ENCODE assay signal across 8 cellular contexts in genomic region chr14:103500148-103500990, GRCh38. TPM values are rescaled to one million over a fixed set of nuclear protein-coding genes. Genes with fewer than 3 reads are reported as not detected.
DNase-seq lines count a peak whose midpoint lies in the region; ATAC-seq and TF ChIP-seq lines count a peak whose summit lies in the region.

No MANE protein-coding gene starts in this region.

- DNase-seq in BJ (ENCODE audit: low read depth) (no peak), NCI-H524 treated with DMSO at 0.1 percent for 48 hours (lab: John Stamatoyannopoulos, UW) (peak; percentile 28), dermis blood vessel endothelial cell (peak; percentile 92), lower leg skin (ENCODE audit: low spot score in 2 of 2) (peak; percentile 87 to 98)
- DNase-seq in activated CD4-positive, alpha-beta T cell treated with anti-CD3 and anti-CD28 coated beads, Interleukin-2, amount 50 U/mL, for 4 hours, result peak; percentile 76 to 78
- peak; percentile 72 to 82 for DNase-seq in stimulated activated CD4-positive, alpha-beta T cell treated with anti-CD3 and anti-CD28 coated beads, Interleukin-4, amount 100 ng/mL, for 48 hours (ENCODE audit: low read depth in 2 of 2)

- POLR2A ChIA-PET in BJ (lab: Charles Lee) (no interaction called here), HEK293 (lab: Yijun Ruan, JAX) (no interaction called here)

- no peaks in the 10 kb centered on the region for H3K4me1 ChIP-seq in HEK293 (ENCODE audit: control insufficient read depth, insufficient read depth, low read length)

- H3K27ac ChIP-seq in HEK293 (ENCODE audit: extremely low read depth, low read depth, low read length), result no peak overlapping the region

- H3K27me3 ChIP-seq in BJ (ENCODE audit: control insufficient read depth, insufficient read depth, low read length), result no peaks in the 10 kb centered on the region

- no peak for ATAC-seq in HG02763 (IDR thresholded peaks at IDR 0.05; ENCODE audit: unreplicated experiment)

- no peak for TF ChIP-seq POLR2A in lower leg skin (IDR thresholded peaks at IDR 0.05)

- intact Hi-C loops in lower leg skin (cut with DNase I; ENCODE audit: low total_unique reads), result loop anchor here (5.0 kb wide), 1 partner anchor 47 kb away; no protein-coding TSS in a partner anchor

- TF ChIP-seq CTCF in BJ (IDR thresholded peaks at IDR 0.05; ENCODE audit: insufficient read depth, low read depth, low read length) (peak; percentile 97), HEK293 (tag by site-specific recombination; IDR thresholded peaks at IDR 0.05) (peak; percentile 81), lower leg skin (IDR thresholded peaks at IDR 0.05) (peak in 1 of 3 donors; percentile 70)

- H3K4me3 ChIP-seq in BJ (ENCODE audit: low read depth, low read length), result no peak overlapping the region
- no peak overlapping the region for H3K4me3 ChIP-seq in HEK293 (ENCODE audit: low read depth, low read length)
- no peak overlapping the region for H3K4me3 ChIP-seq in lower leg skin (ENCODE audit: low read depth, poor library complexity, severe bottlenecking)

- H3K9me3 ChIP-seq in HEK293 (ENCODE audit: control insufficient read depth, insufficient read depth, low read depth, low read length), result no peaks in the 10 kb centered on the region

- CTCF ChIA-PET in BJ (lab: Yijun Ruan, JAX), result interaction anchor here (0.6 to 10.0 kb wide), 15 partner anchors 8 to 151 kb away, joined by 3 to 92 read pairs (median 4); partner anchors contain the start of gene TRMT61A
- CTCF ChIA-PET in HEK293 (lab: Yijun Ruan, JAX), result interaction anchor here (0.6 to 3.8 kb wide), 15 partner anchors 8 to 192 kb away, joined by 3 to 25 read pairs (median 5); no protein-coding TSS in a partner anchor

- peaks cover 34% of the 10 kb centered on the region for H3K36me3 ChIP-seq in BJ (ENCODE audit: control insufficient read depth, insufficient read depth, low read length)
- peaks cover 35 to 68% of the 10 kb centered on the region in 2 experiments for H3K36me3 ChIP-seq in HEK293 (ENCODE audit: control insufficient read depth in 2 of 2, insufficient read depth in 1 of 2, low read length in 2 of 2)

- 36 to 37% methylated on average over 17 of the region's 17 CpGs for WGBS in lower leg skin, 2 donors

TF ChIP-seq in HEK293, 187 proteins besides CTCF, POLR2A, EP300 and RAD21:
- TF ChIP-seq ZNF660 (tag by site-specific recombination; IDR thresholded peaks at IDR 0.05) (peak; percentile 81; the same call in 1 of the 2 replicates), REPIN1 (tag by site-specific recombination; IDR thresholded peaks at IDR 0.05; ENCODE audit: low read depth) (no peak), ZNF2 (tag by site-specific recombination; IDR thresholded peaks at IDR 0.05) (0 out of 2 replicates have a peak, but pooled peaks have one; percentile 51), ZNF600 (tag by site-specific recombination; IDR thresholded peaks at IDR 0.05) (peak; percentile 69), ZNF654 (tag by site-specific recombination; IDR thresholded peaks at IDR 0.05; ENCODE audit: low read depth) (peak; percentile 79), ZXDB (tag by site-specific recombination; IDR thresholded peaks at IDR 0.05) (0 out of 2 replicates have a peak, but pooled peaks have one; percentile 19), ZSCAN30 (tag by site-specific recombination; IDR thresholded peaks at IDR 0.05) (peak; percentile 82), ZNF366 (tag by site-specific recombination; conservative IDR thresholded peaks at IDR 0.05) (0 out of 2 replicates have a peak, but pooled peaks have one; percentile 47), ZNF335 (tag by site-specific recombination; conservative IDR thresholded peaks at IDR 0.05) (0 out of 2 replicates have a peak, but pooled peaks have one; percentile 15), ZNF529 (tag by site-specific recombination; IDR thresholded peaks at IDR 0.05; ENCODE audit: insufficient replicate concordance) (no peak), ZNF23 (tag by site-specific recombination; IDR thresholded peaks at IDR 0.05; ENCODE audit: borderline replicate concordance) (no peak)

RNA-seq across cellular contexts. Expression of gene CKB, which starts 22.3 kb away (rescaled TPM):
- 25.7 and 74.7 TPM in 2 replicates for polyA plus RNA-seq in BJ (2011; rRNA removed)
- polyA minus RNA-seq in BJ (2011; rRNA and poly(A)+ RNA removed), result 10.9 and 11.0 TPM in 2 replicates
- total RNA-seq in dermis blood vessel endothelial cell (2.6 and 3.2 TPM in 2 replicates), lower leg skin (100 to 1,000 TPM; 168 to 236 (median 214) TPM)

RNA-seq across cellular contexts. Expression of gene TRMT61A, which starts 28.6 kb away (rescaled TPM):
- polyA plus RNA-seq in BJ (2011; rRNA removed), result 6.2 and 11.7 TPM in 2 replicates
- 3.7 and 4.5 TPM in 2 replicates for polyA minus RNA-seq in BJ (2011; rRNA and poly(A)+ RNA removed)
- total RNA-seq in dermis blood vessel endothelial cell (5.6 and 7.5 TPM in 2 replicates), lower leg skin (10 to 100 TPM in 3 of 4 donors, 1 to 10 TPM in 1; 9.2 to 22.5 (median 16.0) TPM)

Comparison
In these comparisons a context has a peak if more than half of its experiments do, and no peak if none do; other contexts are left out.
1. RNA of gene CKB, which starts 22.3 kb away (total RNA-seq): 168 to 236 TPM in lower leg skin; 2.6 to 3.2 TPM in dermis blood vessel endothelial cell; every median in the first group is over 10 times any median in the second.